In the genomic region with DNA sequence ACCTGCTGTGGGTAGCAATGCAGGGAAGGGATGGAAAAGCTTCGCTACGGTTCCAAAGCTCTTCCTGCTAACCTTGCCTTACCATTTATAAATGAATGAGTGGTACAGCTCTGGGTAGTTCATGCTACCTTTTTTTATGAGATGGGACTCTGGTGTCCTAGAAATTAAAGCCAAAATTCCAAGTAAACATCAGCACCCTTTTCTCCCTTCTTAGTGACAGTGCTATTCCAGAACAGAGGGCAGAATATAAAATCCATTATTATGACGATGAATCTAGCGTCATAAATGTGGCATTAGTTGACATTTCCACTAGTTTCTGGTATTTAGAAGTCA, we compare ENCODE assay signal across 8 cellular contexts. TPM values are rescaled to one million over a fixed set of nuclear protein-coding genes. Genes with fewer than 3 reads are reported as not detected.
A peak's percentile ranks its signal among the peaks of the same experiment; 100 is the strongest.
DNase-seq lines count a peak whose midpoint lies in the region; ATAC-seq and TF ChIP-seq lines count a peak whose summit lies in the region.

No MANE protein-coding gene starts in this region.

- no peaks in the 10 kb centered on the region for H3K27me3 ChIP-seq in CD8-positive, alpha-beta memory T cell (ENCODE audit: insufficient read depth, low read length, poor library complexity, severe bottlenecking)
- H3K27me3 ChIP-seq in PC-9 (ENCODE audit: insufficient read depth, low read depth), result no peaks in the 10 kb centered on the region
- H3K27me3 ChIP-seq in trophoblast cell (ENCODE audit: insufficient read depth, low read length), result no peaks in the 10 kb centered on the region

- peaks cover 17% of the 10 kb centered on the region for H3K4me1 ChIP-seq in CD8-positive, alpha-beta memory T cell (ENCODE audit: insufficient read depth, low read length)
- H3K4me1 ChIP-seq in PC-9 (replicated peaks; ENCODE audit: insufficient read depth) (peaks cover 17% of the 10 kb centered on the region), trophoblast cell (ENCODE audit: control insufficient read depth in 1 of 2, insufficient read depth in 2 of 2, low read length in 2 of 2) (no peaks in the 10 kb centered on the region)

- peaks cover 15 to 27% (median 19%) of the 10 kb centered on the region in 3 donors for H3K4me1 Mint-ChIP-seq in CD8-positive, alpha-beta memory T cell
- H3K4me1 Mint-ChIP-seq in endothelial cell (ENCODE audit: unreplicated experiment), result peaks cover 2% of the 10 kb centered on the region

- ATAC-seq in HG02981 (IDR thresholded peaks at IDR 0.05; ENCODE audit: unreplicated experiment), result no peak

- POLR2A ChIA-PET in CD8-positive, alpha-beta memory T cell (lab: Charles Lee), result interaction anchor here (1.3 kb wide), 1 partner anchor 14 kb away, joined by 4 read pairs; no protein-coding TSS in a partner anchor
- POLR2A ChIA-PET in PC-9 (lab: Charles Lee; ENCODE audit: unreplicated experiment), result interaction anchor here (0.6 kb wide), 1 partner anchor 19 kb away, joined by 5 read pairs; no protein-coding TSS in a partner anchor

- in situ Hi-C loops in KBM-7 (cut with MboI; ENCODE audit: low pct_unique_long_range_greater_than_20kb, low sequenced_read_pairs), result no loop called here

- H3K23ac ChIP-seq in trophoblast cell (ENCODE audit: low read length), result no peak overlapping the region

- H3K4me2 ChIP-seq in PC-9, result peak overlapping the region; percentile 76
- peak overlapping the region; percentile 58 for H3K4me2 ChIP-seq in trophoblast cell (ENCODE audit: low read length)

- peaks cover 0 to 24% (median 2%) of the 10 kb centered on the region in 3 donors for H3K36me3 Mint-ChIP-seq in CD8-positive, alpha-beta memory T cell
- H3K36me3 Mint-ChIP-seq in endothelial cell (ENCODE audit: low read depth, unreplicated experiment), result no peaks in the 10 kb centered on the region

- CTCF ChIA-PET in CD8-positive, alpha-beta memory T cell (lab: Charles Lee), result interaction anchor here (0.6 to 1.9 kb wide), 9 partner anchors 8 to 270 kb away, joined by 3 to 7 read pairs (median 3); a partner anchor contains a TSS
- CTCF ChIA-PET in PC-9 (lab: Charles Lee), result interaction anchor here (0.6 kb wide), 2 partner anchors 312 to 1973 kb away, joined by 4 to 16 read pairs; no protein-coding TSS in a partner anchor

- H2BK12ac ChIP-seq in trophoblast cell (ENCODE audit: low read length), result no peak overlapping the region

- H2AFZ ChIP-seq in PC-9 (peak overlapping the region; percentile 90), trophoblast cell (ENCODE audit: insufficient read depth, low read length, poor library complexity) (no peak overlapping the region)

- H4K8ac ChIP-seq in trophoblast cell (ENCODE audit: low read depth, low read length), result no peak overlapping the region

- H3K9me2 ChIP-seq in PC-9 (ENCODE audit: insufficient read depth), result no peaks in the 10 kb centered on the region

- peaks cover 14% of the 10 kb centered on the region for H3K36me3 ChIP-seq in CD8-positive, alpha-beta memory T cell (ENCODE audit: insufficient read depth, low read length)
- H3K36me3 ChIP-seq in PC-9 (ENCODE audit: low read depth) (0 out of 2 replicates have a peak, but pooled peaks cover 7% of the 10 kb centered on the region), trophoblast cell (ENCODE audit: control insufficient read depth in 1 of 2, insufficient read depth in 2 of 2, low read length in 2 of 2) (no peaks in the 10 kb centered on the region)

- BruUV-seq in PC-9 (replicated peaks; lab: Mats Ljungman, UMichigan), result no TSS peak

- no peak overlapping the region for H4K91ac ChIP-seq in trophoblast cell (ENCODE audit: low read depth, low read length)

- peaks cover 3% of the 10 kb centered on the region for H3K79me1 ChIP-seq in trophoblast cell (ENCODE audit: low read length)

- intact Hi-C loops in PC-9 (cut with micrococcal nuclease; ENCODE audit: unreplicated experiment), result no loop called here

- H3K79me2 ChIP-seq in PC-9 (ENCODE audit: low read depth) (peaks cover 6% of the 10 kb centered on the region; the same call in 1 of the 2 replicates), trophoblast cell (ENCODE audit: control insufficient read depth, insufficient read depth, low read length, poor library complexity) (peaks cover 2% of the 10 kb centered on the region)

- 0 out of 2 replicates have a peak, but pooled peaks cover 3% of the 10 kb centered on the region for H3F3A ChIP-seq in PC-9 (ENCODE audit: insufficient read depth, low read depth)

- peak overlapping the region; percentile 59 for H3K4me3 ChIP-seq in CD8-positive, alpha-beta memory T cell (ENCODE audit: low read length)
- H3K4me3 ChIP-seq in PC-9 (peak overlapping the region; percentile 83; the same call in 1 of the 2 replicates), trophoblast cell (ENCODE audit: low read depth, low read length) (no peak overlapping the region)

- H3K27me3 Mint-ChIP-seq in CD8-positive, alpha-beta memory T cell, result no peaks in the 10 kb centered on the region
- H3K27me3 Mint-ChIP-seq in endothelial cell (ENCODE audit: unreplicated experiment), result peaks cover 3% of the 10 kb centered on the region

- no peak overlapping the region for H3K9ac ChIP-seq in trophoblast cell (ENCODE audit: low read length)

- no peaks in the 10 kb centered on the region for H3K9me3 Mint-ChIP-seq in CD8-positive, alpha-beta memory T cell
- H3K9me3 Mint-ChIP-seq in endothelial cell (ENCODE audit: unreplicated experiment), result no peaks in the 10 kb centered on the region

- H3K4me3 Mint-ChIP-seq in CD8-positive, alpha-beta memory T cell, result peak overlapping the region; percentile 92 to 98 (median 95)
- peak overlapping the region; percentile 84 for H3K4me3 Mint-ChIP-seq in endothelial cell (ENCODE audit: unreplicated experiment)

- no peak overlapping the region for H2BK120ac ChIP-seq in trophoblast cell (ENCODE audit: insufficient read depth, low read length, poor library complexity)

- H3K27ac ChIP-seq in CD8-positive, alpha-beta memory T cell (ENCODE audit: low read depth, low read length), result no peak overlapping the region
- H3K27ac ChIP-seq in PC-9, result no peak overlapping the region
- no peak overlapping the region for H3K27ac ChIP-seq in trophoblast cell (ENCODE audit: low read depth, low read length)

- WGBS in trophoblast cell (ENCODE audit: extremely low coverage, insufficient coverage, insufficient read length), result no CpG with 5 or more reads among the region's 4 CpGs

- no peak overlapping the region for H2AK5ac ChIP-seq in trophoblast cell (ENCODE audit: low read length)

- no peaks in the 10 kb centered on the region for H4K20me1 ChIP-seq in PC-9 (ENCODE audit: insufficient read depth)

- TF ChIP-seq CTCF in PC-9 (conservative IDR thresholded peaks at IDR 0.05) (no peak), endothelial cell (IDR thresholded peaks at IDR 0.05; ENCODE audit: unreplicated experiment) (no peak), GM20000 (IDR thresholded peaks at IDR 0.05; ENCODE audit: extremely low read depth, missing control alignments) (no peak)

- H3K18ac ChIP-seq in trophoblast cell (ENCODE audit: low read length), result no peak overlapping the region

- H3K4ac ChIP-seq in trophoblast cell (ENCODE audit: low read depth, low read length), result no peak overlapping the region

- no peak overlapping the region for H3K14ac ChIP-seq in trophoblast cell (ENCODE audit: low read length)

- no peak overlapping the region for H2BK5ac ChIP-seq in trophoblast cell (ENCODE audit: low read depth, low read length, poor library complexity)

- H3K9me3 ChIP-seq in CD8-positive, alpha-beta memory T cell (ENCODE audit: low read length), result no peaks in the 10 kb centered on the region
- H3K9me3 ChIP-seq in PC-9 (ENCODE audit: insufficient read depth, low read depth) (no peaks in the 10 kb centered on the region), trophoblast cell (ENCODE audit: insufficient read depth, low read depth, low read length) (no peaks in the 10 kb centered on the region)

- no peak overlapping the region for H4K12ac ChIP-seq in trophoblast cell (ENCODE audit: low read depth, low read length)

- peak overlapping the region in 7 of 8 donors; percentile 42 to 91 (median 78) for H3K27ac Mint-ChIP-seq in CD8-positive, alpha-beta memory T cell
- no peak overlapping the region for H3K27ac Mint-ChIP-seq in endothelial cell (ENCODE audit: unreplicated experiment)

- DNase-seq in CD8-positive, alpha-beta memory T cell, result no peak
- no peak for DNase-seq in PC-9
- no peak for DNase-seq in endothelial cell (ENCODE audit: low spot score)
- DNase-seq in trophoblast cell, result no peak
- DNase-seq in KBM-7, result no peak
- DNase-seq in GM20000 (ENCODE audit: low spot score), result no peak
- no peak for DNase-seq in NCI-H146 treated with DMSO at 0.1 percent for 48 hours (lab: John Stamatoyannopoulos, UW; ENCODE audit: unreplicated experiment)

RNA-seq across cellular contexts. Expression of a gene that starts 0.4 kb away (rescaled TPM):
- total RNA-seq in CD8-positive, alpha-beta memory T cell, result 10 to 100 TPM; 74.7 to 77.5 TPM
- 43.2 TPM for polyA plus RNA-seq in CD8-positive, alpha-beta memory T cell
- total RNA-seq in PC-9 (2021), result 21.8 and 34.2 TPM in 2 replicates
- total RNA-seq in endothelial cell (ENCODE audit: unreplicated experiment), result 17.9 TPM
- 10.7 and 11.0 TPM in 2 replicates for polyA plus RNA-seq in trophoblast cell (2013)

RNA-seq across cellular contexts. Expression of a gene that starts 30.2 kb away (rescaled TPM):
- total RNA-seq in CD8-positive, alpha-beta memory T cell, result not detected
- polyA plus RNA-seq in CD8-positive, alpha-beta memory T cell, result not detected
- total RNA-seq in PC-9 (2021) (not detected in 2 replicates), endothelial cell (ENCODE audit: unreplicated experiment) (not detected)
- polyA plus RNA-seq in trophoblast cell (2013), result not detected in 2 replicates
